Comparison of ENCODE assay signal across 3 cellular contexts in genomic region chr5:117633093-117633492, GRCh38.
"Had no signal": no experiment of that assay in that cellular context is flagged by ENCODE, and none has a peak within 500 bp of the region (broad histone marks: within the 10 kb centered on the region; RNA-seq: fewer than 3 reads in every experiment).

No MANE protein-coding gene starts in this region.

- ATAC-seq: GM12878 had no signal

- DNase-seq: GDM1, GF-D8 had no signal

- H3K4me3 ChIP-seq: GM12878 had no signal
